Comparison of ENCODE assay signal across 8 cellular contexts in genomic region chr22:41022470-41023298, GRCh38.
DNase-seq lines count a peak whose midpoint lies in the region; ATAC-seq and TF ChIP-seq lines count a peak whose summit lies in the region.

No MANE protein-coding gene starts in this region.

- WGBS in right cardiac atrium = 4% methylated on average over 46 of the region's 46 CpGs
- WGBS in prostate gland = 3% methylated on average over 45 of the region's 46 CpGs

- no peaks in the 10 kb centered on the region for H3K9me3 ChIP-seq in ascending aorta
- H3K9me3 ChIP-seq in right cardiac atrium (ENCODE audit: control insufficient read depth, low read length) = no peaks in the 10 kb centered on the region
- H3K9me3 ChIP-seq in prostate gland = no peaks in the 10 kb centered on the region
- no peaks in the 10 kb centered on the region for H3K9me3 ChIP-seq in upper lobe of right lung

- H3K4me3 ChIP-seq in ascending aorta = peak overlapping the region; percentile 81 to 89
- peak overlapping the region; percentile 90 for H3K4me3 ChIP-seq in right cardiac atrium (ENCODE audit: low read length)
- peak overlapping the region; percentile 74 to 77 for H3K4me3 ChIP-seq in prostate gland
- H3K4me3 ChIP-seq in upper lobe of right lung = peak overlapping the region; percentile 78

- H3K36me3 ChIP-seq in ascending aorta = no peaks in the 10 kb centered on the region
- no peaks in the 10 kb centered on the region for H3K36me3 ChIP-seq in prostate gland
- H3K36me3 ChIP-seq in upper lobe of right lung = no peaks in the 10 kb centered on the region

- peaks cover 3% of the 10 kb centered on the region in 2 donors for H3K4me1 ChIP-seq in ascending aorta
- H3K4me1 ChIP-seq in right cardiac atrium (ENCODE audit: control insufficient read depth, insufficient read depth, low read length) = no peaks in the 10 kb centered on the region
- no peaks in the 10 kb centered on the region for H3K4me1 ChIP-seq in prostate gland (replicated peaks)
- H3K4me1 ChIP-seq in upper lobe of right lung = peaks cover 11% of the 10 kb centered on the region

- TF ChIP-seq POLR2A in prostate gland (IDR thresholded peaks at IDR 0.05) = peak; percentile 52

- peak; percentile 93 for DNase-seq in DMS53 (lab: John Stamatoyannopoulos, UW)
- peak; percentile 59 for DNase-seq in HCEC 1CT
- DNase-seq in NCI-H1436 treated with DMSO at 0.1 percent for 48 hours (lab: John Stamatoyannopoulos, UW) = peak; percentile 48
- peak; percentile 72 for DNase-seq in T-helper 9 cell
- peak; percentile 59 to 94 for DNase-seq in ascending aorta (ENCODE audit: low spot score in 2 of 2)
- peak; percentile 94 to 98 (median 97) for DNase-seq in right cardiac atrium
- DNase-seq in prostate gland (ENCODE audit: low spot score) = peak; percentile 92
- peak; percentile 98 for DNase-seq in upper lobe of right lung

- H3K27ac ChIP-seq in ascending aorta (peak overlapping the region; percentile 95 to 96), right cardiac atrium (ENCODE audit: low read length) (peak overlapping the region; percentile 94), prostate gland (peak overlapping the region; percentile 98 to 99), upper lobe of right lung (peak overlapping the region; percentile 100)

- H3K27me3 ChIP-seq in ascending aorta = no peaks in the 10 kb centered on the region
- H3K27me3 ChIP-seq in right cardiac atrium (ENCODE audit: control insufficient read depth, insufficient read depth) = no peaks in the 10 kb centered on the region
- no peaks in the 10 kb centered on the region for H3K27me3 ChIP-seq in prostate gland (replicated peaks; ENCODE audit: insufficient read depth)
- H3K27me3 ChIP-seq in upper lobe of right lung = no peaks in the 10 kb centered on the region

- TF ChIP-seq CTCF in ascending aorta (IDR thresholded peaks at IDR 0.05) (no peak), prostate gland (IDR thresholded peaks at IDR 0.05) (no peak), upper lobe of right lung (IDR thresholded peaks at IDR 0.05) (no peak)

- intact Hi-C loops in ascending aorta (cut with DNase I) = loop anchor here (1.0 to 2.0 kb wide), 3 partner anchors 69 to 166 kb away; partner anchors contain the start of genes RBX1, ST13 and XPNPEP3
- intact Hi-C loops in right cardiac atrium (cut with DNase I) = loop anchor here in 1 of 4 donors (2.0 kb wide), 2 partner anchors 68 to 72 kb away; partner anchors contain the start of gene RBX1
- intact Hi-C loops in prostate gland (cut with DNase I) = loop anchor here (1.0 to 5.0 kb wide), 2 partner anchors 70 to 71 kb away; partner anchors contain the start of genes EP300 and RBX1
- intact Hi-C loops in upper lobe of right lung (cut with DNase I) = no loop called here

- ATAC-seq in right cardiac atrium (peak; percentile 96), upper lobe of right lung (peak; percentile 93)

Comparison
In these comparisons a context has a peak if more than half of its experiments do, and no peak if none do; other contexts are left out.
1. Peak in every context shown above with its lines: DNase-seq, ATAC-seq, H3K4me3 ChIP-seq and H3K27ac ChIP-seq.
2. DNase-seq: peak in every context shown above with its lines; median percentile 98 in upper lobe of right lung; 97 in right cardiac atrium; 93 in DMS53; 92 in prostate gland; 76 in ascending aorta; 72 in T-helper 9 cell; 59 in HCEC 1CT; 48 in NCI-H1436 treated with DMSO at 0.1 percent for 48 hours.